In genomic region chr1:109547412-109548320, GRCh38 we compare ENCODE assay signal across 8 cellular contexts. TPM values are rescaled to one million over a fixed set of nuclear protein-coding genes. Genes with fewer than 3 reads are reported as not detected.
A peak's percentile ranks its signal among the peaks of the same experiment; 100 is the strongest.
DNase-seq lines count a peak whose midpoint lies in the region; ATAC-seq and TF ChIP-seq lines count a peak whose summit lies in the region.

No MANE protein-coding gene starts in this region.

- H3K4me3 Mint-ChIP-seq in T-cell: peak overlapping the region; percentile 90 to 99 (median 95)
- peak overlapping the region; percentile 94 for H3K4me3 Mint-ChIP-seq in natural killer cell

- H3K27ac Mint-ChIP-seq in T-cell (peak overlapping the region; percentile 98 to 99), natural killer cell (peak overlapping the region; percentile 91 to 98)

- H3K9me3 Mint-ChIP-seq in T-cell (no peaks in the 10 kb centered on the region), natural killer cell (no peaks in the 10 kb centered on the region)

- H3K27me3 Mint-ChIP-seq in T-cell (no peaks in the 10 kb centered on the region), natural killer cell (ENCODE audit: low read depth in 2 of 2) (no peaks in the 10 kb centered on the region)

- no peak for TF ChIP-seq CTCF in natural killer cell (IDR thresholded peaks at IDR 0.05)
- no peak for TF ChIP-seq CTCF in omental fat pad (IDR thresholded peaks at IDR 0.05)

- CTCF ChIA-PET in T-cell (lab: Charles Lee): interaction anchor here (0.7 to 3.2 kb wide), 19 partner anchors 12 to 437 kb away, joined by 3 to 24 read pairs (median 5); partner anchors contain the start of genes AHCYL1 (in 2 of the 2), AMPD2 (in 1 of the 2), ATXN7L2 (in 1 of the 2) and CYB561D1 (in 1 of the 2)

- DNase-seq in G401 (ENCODE audit: low spot score) (peak; percentile 40), T-cell (peak in 3 of 34 experiments; percentile 13 to 20 (median 19)), epithelial cell of prostate (ENCODE audit: low read depth, low spot score) (no peak), natural killer cell (no peak), GF-D8 (lab: John Stamatoyannopoulos, UW) (no peak), ecto neural progenitor cell (ENCODE audit: low spot score) (no peak), omental fat pad (ENCODE audit: low spot score) (no peak)

- peak overlapping the region; percentile 88 for H3K27ac ChIP-seq in epithelial cell of prostate

- no peaks in the 10 kb centered on the region for H3K36me3 Mint-ChIP-seq in T-cell
- no peaks in the 10 kb centered on the region for H3K36me3 Mint-ChIP-seq in natural killer cell

- H3K4me1 Mint-ChIP-seq in T-cell (peaks cover 55 to 56% (median 55%) of the 10 kb centered on the region in 3 donors), natural killer cell (peaks cover 38 to 51% of the 10 kb centered on the region in 2 donors)

- in situ Hi-C loops in G401 (cut with HindIII; ENCODE audit: low sequenced_read_pairs): no loop called here

- POLR2A ChIA-PET in T-cell (lab: Charles Lee): interaction anchor here (0.6 to 2.1 kb wide), 11 partner anchors 12 to 93 kb away, joined by 3 to 12 read pairs (median 4); partner anchors contain the start of genes ATXN7L2 (in 1 of the 2) and GNAT2 (in 1 of the 2)

- intact Hi-C loops in natural killer cell (cut with micrococcal nuclease): loop anchor here (1.0 to 5.0 kb wide), 3 partner anchors 74 to 120 kb away; partner anchors contain the start of gene PSMA5

- ATAC-seq in HG02840 (IDR thresholded peaks at IDR 0.05; ENCODE audit: low FRiP score, unreplicated experiment) (peak; percentile 8), T-cell (replicated peaks in 1 of 4) (no peak), natural killer cell (peak in 1 of 3 donors; percentile 15), omental fat pad (ENCODE audit: low FRiP score) (no peak)

RNA-seq across cellular contexts. Expression of gene GNAI3, which starts 0.7 kb away (rescaled TPM):
- 6.8 and 8.9 TPM in 2 replicates for total RNA-seq in G401 (2014; rRNA removed; shearing (Covaris generic))
- total RNA-seq in T-cell (1 to 10 TPM; 5.4 to 7.2 (median 6.5) TPM), natural killer cell (1 to 10 TPM; 6.1 to 7.6 (median 6.9) TPM), omental fat pad (1 to 10 TPM; 7.4 to 9.8 (median 8.3) TPM)

RNA-seq across cellular contexts. Expression of gene GPR61, which starts 8.0 kb away (rescaled TPM):
- not detected in 2 replicates for total RNA-seq in G401 (2014; rRNA removed; shearing (Covaris generic))
- under 1 TPM; 0.16 to 0.75 (median 0.39) TPM for total RNA-seq in T-cell
- total RNA-seq in natural killer cell: under 1 TPM in 2 of 3 donors, not detected in 1; 0.75 to 0.91 TPM
- not detected for total RNA-seq in omental fat pad

RNA-seq across cellular contexts. Expression of gene AMIGO1, which starts 38.1 kb away (rescaled TPM):
- total RNA-seq in G401 (2014; rRNA removed; shearing (Covaris generic)): 0.07 and 0.25 TPM in 2 replicates
- total RNA-seq in T-cell: 10 to 100 TPM; 13.2 to 28.2 (median 21.5) TPM
- total RNA-seq in natural killer cell: 10 to 100 TPM in 1 of 3 donors, 1 to 10 TPM in 2; 5.0 to 10.7 (median 7.8) TPM
- total RNA-seq in omental fat pad: 10 to 100 TPM in 1 of 4 donors, 1 to 10 TPM in 3; 2.4 to 10.6 (median 5.9) TPM

RNA-seq across cellular contexts. Expression of gene CYB561D1, which starts 53.8 kb away (rescaled TPM):
- total RNA-seq in G401 (2014; rRNA removed; shearing (Covaris generic)): 0.31 and 3.1 TPM in 2 replicates
- total RNA-seq in T-cell: 10 to 100 TPM; 23.6 to 42.6 (median 39.5) TPM
- total RNA-seq in natural killer cell: 10 to 100 TPM; 21.1 to 36.0 (median 34.7) TPM
- 10 to 100 TPM in 1 of 4 donors, 1 to 10 TPM in 3; 6.1 to 12.0 (median 8.4) TPM for total RNA-seq in omental fat pad
